ENCODE assay signal across 15 cellular contexts in the genomic region with DNA sequence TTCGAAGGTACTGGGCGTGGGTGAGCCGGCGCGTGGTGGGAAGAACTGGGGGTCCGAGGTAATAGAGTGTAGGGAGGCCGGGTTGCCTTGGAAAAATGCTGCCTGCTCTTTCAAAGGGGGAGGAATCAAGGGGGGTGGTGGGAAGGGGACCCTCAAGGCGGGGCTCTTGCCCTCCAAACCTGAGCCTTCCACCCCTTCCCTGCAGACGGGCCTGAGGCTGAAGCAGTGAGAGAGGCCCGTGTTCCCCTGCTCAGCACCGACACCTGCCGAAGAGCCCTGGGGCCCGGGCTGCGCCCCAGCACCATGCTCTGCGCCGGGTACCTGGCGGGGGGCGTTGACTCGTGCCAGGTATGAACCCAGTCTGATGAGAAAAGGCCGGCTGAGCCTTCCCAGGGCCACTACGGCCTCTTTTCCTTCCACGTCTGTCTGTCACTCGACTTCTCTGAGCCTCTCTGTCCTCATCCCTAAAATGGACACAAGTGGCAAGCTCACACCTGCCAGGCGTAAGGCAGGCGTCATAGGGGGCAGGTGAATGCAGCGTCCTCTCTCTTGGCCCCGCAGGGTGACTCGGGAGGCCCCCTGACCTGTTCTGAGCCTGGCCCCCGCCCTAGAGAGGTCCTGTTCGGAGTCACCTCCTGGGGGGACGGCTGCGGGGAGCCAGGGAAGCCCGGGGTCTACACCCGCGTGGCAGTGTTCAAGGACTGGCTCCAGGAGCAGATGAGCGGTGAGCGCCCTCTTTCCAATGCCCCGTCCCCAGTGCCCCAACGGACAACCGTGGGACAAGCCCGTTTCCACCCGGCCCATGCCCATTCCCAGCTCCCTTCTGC. TPM values are rescaled to one million over a fixed set of nuclear protein-coding genes. Genes with fewer than 3 reads are reported as not detected.
DNase-seq lines count a peak whose midpoint lies in the region; ATAC-seq and TF ChIP-seq lines count a peak whose summit lies in the region.
"Had no signal": no experiment of that assay in that cellular context is flagged by ENCODE, and none has a peak within 500 bp of the region (broad histone marks: within the 10 kb centered on the region; RNA-seq: fewer than 3 reads in every experiment).

No MANE protein-coding gene starts in this region.

- H3K27me3 Mint-ChIP-seq in CD4-positive, alpha-beta memory T cell: peaks cover 19 to 31% of the 10 kb centered on the region in 2 donors
- peaks cover 34% of the 10 kb centered on the region for H3K27me3 Mint-ChIP-seq in brain
- peaks cover 54% of the 10 kb centered on the region for H3K27me3 Mint-ChIP-seq in nephron progenitor cell (ENCODE audit: low read depth, poor library complexity)

- peaks cover 1 to 18% (median 11%) of the 10 kb centered on the region in 4 donors for H3K4me1 Mint-ChIP-seq in CD4-positive, alpha-beta memory T cell
- H3K4me1 Mint-ChIP-seq in brain (peaks cover 40% of the 10 kb centered on the region), nephron progenitor cell (peaks cover 39% of the 10 kb centered on the region)

- H3K27ac Mint-ChIP-seq in CD4-positive, alpha-beta memory T cell: peak overlapping the region in 1 of 7 donors; percentile 42
- H3K27ac Mint-ChIP-seq in brain (peak overlapping the region in 1 of 5 experiments; percentile 59), nephron progenitor cell (no peak overlapping the region)
- H3K27ac Mint-ChIP-seq: activated CD8-positive, alpha-beta T cell treated with anti-CD3 and anti-CD28 coated beads, Interleukin-2, amount 10 ng/mL, durations not matched to agents 7 days and 5 days; activated naive CD4-positive, alpha-beta T cell treated with anti-CD3 and anti-CD28 coated beads, Interleukin-2, amount 50 U/mL, for 72 hours had no signal

- no peaks in the 10 kb centered on the region for H3K36me3 ChIP-seq in CD4-positive, alpha-beta memory T cell (ENCODE audit: insufficient read depth, low read length)
- H3K36me3 ChIP-seq: gastroesophageal sphincter, transverse colon had no signal

- no peaks in the 10 kb centered on the region for H3K9me3 Mint-ChIP-seq in CD4-positive, alpha-beta memory T cell
- peaks cover 0 to 8% (median 0%) of the 10 kb centered on the region in 5 experiments for H3K9me3 Mint-ChIP-seq in brain
- H3K9me3 Mint-ChIP-seq in nephron progenitor cell: no peaks in the 10 kb centered on the region
- H3K9me3 Mint-ChIP-seq: activated naive CD4-positive, alpha-beta T cell treated with anti-CD3 and anti-CD28 coated beads, Interleukin-2, amount 50 U/mL, for 72 hours had no signal

- ATAC-seq in GM21360 (IDR thresholded peaks at IDR 0.05; ENCODE audit: unreplicated experiment): no peak

- intact Hi-C loops in CD4-positive, alpha-beta memory T cell (cut with micrococcal nuclease): loop anchor here (1.0 kb wide), 1 partner anchor 27 kb away; a partner anchor contains a TSS
- intact Hi-C loops in posterior cingulate gyrus (cut with DNase I): loop anchor here (1.0 to 5.0 kb wide), 2 partner anchors 77 to 616 kb away; no protein-coding TSS in a partner anchor

- H3K27ac ChIP-seq in CD4-positive, alpha-beta memory T cell (ENCODE audit: low read depth, low read length): no peak overlapping the region
- H3K27ac ChIP-seq: gastroesophageal sphincter, transverse colon had no signal

- TF ChIP-seq CTCF in GM20000 (IDR thresholded peaks at IDR 0.05; ENCODE audit: extremely low read depth, missing control alignments): no peak
- no peak for TF ChIP-seq CTCF in brain (conservative IDR thresholded peaks at IDR 0.05)
- no peak for TF ChIP-seq CTCF in nephron progenitor cell (IDR thresholded peaks at IDR 0.05)

- H3K4me3 ChIP-seq in CD4-positive, alpha-beta memory T cell (ENCODE audit: low read length in 2 of 2): peak overlapping the region in 1 of 2 donors; percentile 14

- peaks cover 14% of the 10 kb centered on the region for H3K27me3 ChIP-seq in CD4-positive, alpha-beta memory T cell (ENCODE audit: insufficient read depth, low read length)

- H3K4me1 ChIP-seq in CD4-positive, alpha-beta memory T cell (ENCODE audit: insufficient read depth, low read length): peaks cover 24% of the 10 kb centered on the region

- H3K9me3 ChIP-seq in CD4-positive, alpha-beta memory T cell (ENCODE audit: control insufficient read depth in 1 of 2, low read length in 2 of 2): no peaks in the 10 kb centered on the region
- H3K9me3 ChIP-seq: gastroesophageal sphincter, transverse colon had no signal

- POLR2A ChIA-PET in CD4-positive, alpha-beta memory T cell (lab: Charles Lee; ENCODE audit: partially characterized antibody): no interaction called here

- CTCF ChIA-PET in CD4-positive, alpha-beta memory T cell (lab: Charles Lee; ENCODE audit: partially characterized antibody): interaction anchor here (1.0 to 1.8 kb wide), 5 partner anchors 8 to 27 kb away, joined by 3 to 7 read pairs (median 3); a partner anchor contains a TSS

- DNase-seq in CD4-positive, alpha-beta memory T cell: no peak
- DNase-seq in GM20000 (ENCODE audit: low spot score): peak; percentile 53
- no peak for DNase-seq in nephron progenitor cell
- no peak for DNase-seq in activated gamma-delta T cell treated with Interleukin-2 at 50 U/mL for 16 hours
- DNase-seq in posterior cingulate gyrus: no peak
- DNase-seq in EL: no peak

- no peaks in the 10 kb centered on the region for H3K36me3 Mint-ChIP-seq in CD4-positive, alpha-beta memory T cell
- H3K36me3 Mint-ChIP-seq in brain (no peaks in the 10 kb centered on the region), nephron progenitor cell (ENCODE audit: low read depth) (no peaks in the 10 kb centered on the region)
- H3K36me3 Mint-ChIP-seq: activated naive CD4-positive, alpha-beta T cell treated with anti-CD3 and anti-CD28 coated beads, Interleukin-2, amount 50 U/mL, for 72 hours had no signal

- peak overlapping the region in 7 of 8 donors; percentile 51 to 81 (median 65) for H3K4me3 Mint-ChIP-seq in CD4-positive, alpha-beta memory T cell
- H3K4me3 Mint-ChIP-seq in brain (peak overlapping the region in 4 of 5 experiments; percentile 28 to 72 (median 53)), nephron progenitor cell (peak overlapping the region; percentile 44)
- H3K4me3 Mint-ChIP-seq: activated CD8-positive, alpha-beta T cell treated with anti-CD3 and anti-CD28 coated beads, Interleukin-2, amount 10 ng/mL, durations not matched to agents 7 days and 5 days had no signal

RNA-seq across cellular contexts. Expression of a gene that starts 2.9 kb away (rescaled TPM):
- total RNA-seq in CD4-positive, alpha-beta memory T cell: not detected
- not detected for polyA plus RNA-seq in CD4-positive, alpha-beta memory T cell
- not detected for polyA plus RNA-seq in brain (ENCODE audit: insufficient read depth, low read depth, low replicate concordance)
- total RNA-seq: activated CD8-positive, alpha-beta T cell treated with anti-CD3 and anti-CD28 coated beads, Interleukin-2, amount 10 ng/mL, durations not matched to agents 7 days and 5 days; activated naive CD4-positive, alpha-beta T cell treated with anti-CD3 and anti-CD28 coated beads, Interleukin-2, amount 50 U/mL, for 72 hours; dermis microvascular lymphatic vessel endothelial cell; gastroesophageal sphincter; lower leg skin; pulmonary artery endothelial cell; transverse colon had no signal

RNA-seq across cellular contexts. Expression of a gene that starts 2.9 kb away (rescaled TPM):
- total RNA-seq in CD4-positive, alpha-beta memory T cell: not detected
- polyA plus RNA-seq in CD4-positive, alpha-beta memory T cell: not detected
- not detected for polyA plus RNA-seq in brain (ENCODE audit: insufficient read depth, low read depth, low replicate concordance)
- total RNA-seq: activated CD8-positive, alpha-beta T cell treated with anti-CD3 and anti-CD28 coated beads, Interleukin-2, amount 10 ng/mL, durations not matched to agents 7 days and 5 days; activated naive CD4-positive, alpha-beta T cell treated with anti-CD3 and anti-CD28 coated beads, Interleukin-2, amount 50 U/mL, for 72 hours; dermis microvascular lymphatic vessel endothelial cell; gastroesophageal sphincter; lower leg skin; pulmonary artery endothelial cell; transverse colon had no signal

RNA-seq across cellular contexts. Expression of a gene that starts 16.4 kb away (rescaled TPM):
- not detected for total RNA-seq in CD4-positive, alpha-beta memory T cell
- not detected for polyA plus RNA-seq in CD4-positive, alpha-beta memory T cell
- polyA plus RNA-seq in brain (ENCODE audit: insufficient read depth, low read depth, low replicate concordance): not detected
- total RNA-seq: activated CD8-positive, alpha-beta T cell treated with anti-CD3 and anti-CD28 coated beads, Interleukin-2, amount 10 ng/mL, durations not matched to agents 7 days and 5 days; activated naive CD4-positive, alpha-beta T cell treated with anti-CD3 and anti-CD28 coated beads, Interleukin-2, amount 50 U/mL, for 72 hours; dermis microvascular lymphatic vessel endothelial cell; gastroesophageal sphincter; lower leg skin; pulmonary artery endothelial cell; transverse colon had no signal

RNA-seq across cellular contexts. Expression of a gene that starts 27.3 kb away (rescaled TPM):
- total RNA-seq in CD4-positive, alpha-beta memory T cell: 10 to 100 TPM; 18.9 to 19.3 TPM
- polyA plus RNA-seq in CD4-positive, alpha-beta memory T cell: 10 to 100 TPM; 11.8 to 12.7 TPM
- polyA plus RNA-seq in brain (ENCODE audit: insufficient read depth, low read depth, low replicate concordance): 5.2 TPM

RNA-seq across cellular contexts. Expression of a gene that starts 27.4 kb away (rescaled TPM):
- total RNA-seq in CD4-positive, alpha-beta memory T cell: 10 to 100 TPM; 72.4 to 75.5 TPM
- 10 to 100 TPM; 77.5 to 80.7 TPM for polyA plus RNA-seq in CD4-positive, alpha-beta memory T cell
- 54.7 TPM for polyA plus RNA-seq in brain (ENCODE audit: insufficient read depth, low read depth, low replicate concordance)
